Comparison of ENCODE assay signal across 10 cellular contexts in genomic region chr6:144265390-144265789, GRCh38. TPM values are rescaled to one million over a fixed set of nuclear protein-coding genes. Genes with fewer than 3 reads are reported as not detected.
DNase-seq lines count a peak whose midpoint lies in the region; ATAC-seq and TF ChIP-seq lines count a peak whose summit lies in the region.
"Had no signal": no experiment of that assay in that cellular context is flagged by ENCODE, and none has a peak within 500 bp of the region (broad histone marks: within the 10 kb centered on the region; RNA-seq: fewer than 3 reads in every experiment).

No MANE protein-coding gene starts in this region.

- WGBS in heart right ventricle, 2 donors: 24 to 27% methylated on average over 5 of the region's 5 CpGs
- WGBS in tibial nerve, 2 donors: 31 to 45% methylated on average over 5 of the region's 5 CpGs

- H3K27ac Mint-ChIP-seq in Calu3 (ENCODE audit: unreplicated experiment): peak overlapping the region; percentile 85
- H3K27ac Mint-ChIP-seq: activated naive CD8-positive, alpha-beta T cell had no signal

- H3K9me3 ChIP-seq in OCI-LY7 (ENCODE audit: low read length): no peaks in the 10 kb centered on the region
- H3K9me3 ChIP-seq in heart right ventricle: peaks cover 0 to 8% (median 0%) of the 10 kb centered on the region in 11 donors
- peaks cover 0 to 5% (median 0%) of the 10 kb centered on the region in 4 donors for H3K9me3 ChIP-seq in tibial nerve

- no peak overlapping the region for H3K4me3 ChIP-seq in OCI-LY7 (ENCODE audit: low read depth, low read length, poor library complexity, severe bottlenecking)
- H3K4me3 ChIP-seq in heart right ventricle: no peak overlapping the region
- no peak overlapping the region for H3K4me3 ChIP-seq in tibial nerve

- no peaks in the 10 kb centered on the region for H3K27me3 ChIP-seq in heart right ventricle
- no peaks in the 10 kb centered on the region for H3K27me3 ChIP-seq in tibial nerve

- TF ChIP-seq CTCF in Calu3 (IDR thresholded peaks at IDR 0.05; ENCODE audit: unreplicated experiment) (no peak), OCI-LY7 (conservative IDR thresholded peaks at IDR 0.05; ENCODE audit: low read length) (no peak), heart right ventricle (IDR thresholded peaks at IDR 0.05) (no peak), tibial nerve (IDR thresholded peaks at IDR 0.05) (no peak)

- no peak overlapping the region for H3K4me2 ChIP-seq in OCI-LY7 (ENCODE audit: low read length)

- H3K4me1 ChIP-seq in OCI-LY7 (ENCODE audit: insufficient read depth, low read length, poor library complexity, severe bottlenecking): no peaks in the 10 kb centered on the region
- H3K4me1 ChIP-seq in heart right ventricle: peaks cover 7 to 35% (median 26%) of the 10 kb centered on the region in 9 donors
- peaks cover 0 to 36% (median 25%) of the 10 kb centered on the region in 4 donors for H3K4me1 ChIP-seq in tibial nerve

- H3K9me3 Mint-ChIP-seq in Calu3 (ENCODE audit: low read depth, unreplicated experiment): no peaks in the 10 kb centered on the region

- BruUV-seq in Calu3 (replicated peaks; lab: Mats Ljungman, UMichigan) (no TSS peak), OCI-LY7 (replicated peaks; lab: Mats Ljungman, UMichigan) (no TSS peak)

- no peaks in the 10 kb centered on the region for H3K27me3 Mint-ChIP-seq in Calu3 (ENCODE audit: unreplicated experiment)
- H3K27me3 Mint-ChIP-seq: activated naive CD8-positive, alpha-beta T cell had no signal

- peak; percentile 24 for DNase-seq in Calu3
- peak; percentile 22 for DNase-seq in HEK293T (ENCODE audit: extremely low spot score)
- peak; percentile 3 for DNase-seq in OCI-LY7 (ENCODE audit: low spot score)
- DNase-seq in heart right ventricle: peak in 1 of 2 donors; percentile 29
- no peak for DNase-seq in tibial nerve (ENCODE audit: low spot score in 2 of 2)
- no peak for DNase-seq in NCI-H128 (lab: John Stamatoyannopoulos, UW; ENCODE audit: unreplicated experiment)
- DNase-seq: DND-41 had no signal

- TF ChIP-seq EP300 in tibial nerve (IDR thresholded peaks at IDR 0.05): no peak

- no peak overlapping the region for H2AFZ ChIP-seq in OCI-LY7 (ENCODE audit: low read length)

- ATAC-seq in heart right ventricle: peak; percentile 34 to 75 (median 49)
- no peak for ATAC-seq in GM21515 (IDR thresholded peaks at IDR 0.05; ENCODE audit: unreplicated experiment)
- no peak for ATAC-seq in GM18520 (IDR thresholded peaks at IDR 0.05; ENCODE audit: unreplicated experiment)

- peaks cover 10% of the 10 kb centered on the region for H3K4me1 Mint-ChIP-seq in Calu3 (ENCODE audit: low read depth, unreplicated experiment)

- no peaks in the 10 kb centered on the region for H4K20me1 ChIP-seq in OCI-LY7 (ENCODE audit: insufficient read depth, low read length)

- CTCF ChIA-PET in Calu3 (lab: Charles Lee): interaction anchor here (1.4 kb wide), 1 partner anchor 14 kb away, joined by 3 read pairs; no protein-coding TSS in a partner anchor
- CTCF ChIA-PET in HEK293T (lab: Yijun Ruan, JAX): interaction anchor here (0.9 kb wide), 1 partner anchor 44 kb away, joined by 3 read pairs; no protein-coding TSS in a partner anchor
- CTCF ChIA-PET in OCI-LY7 (lab: Charles Lee; ENCODE audit: unreplicated experiment): no interaction called here

- H3K9me2 ChIP-seq in OCI-LY7 (ENCODE audit: insufficient read depth, low read length): no peaks in the 10 kb centered on the region

- H3K79me2 ChIP-seq in OCI-LY7 (ENCODE audit: insufficient read depth, low read depth, low read length): no peaks in the 10 kb centered on the region

- H3K27ac ChIP-seq in OCI-LY7 (ENCODE audit: low read depth, low read length, poor library complexity, severe bottlenecking): no peak overlapping the region
- peak overlapping the region; percentile 19 to 91 (median 72) for H3K27ac ChIP-seq in heart right ventricle
- H3K27ac ChIP-seq in tibial nerve: peak overlapping the region in 3 of 4 donors; percentile 23 to 75 (median 69)

- POLR2A ChIA-PET in HEK293T (lab: Yijun Ruan, JAX): interaction anchor here (0.9 to 3.2 kb wide), 2 partner anchors 21 to 32 kb away, joined by 3 to 23 read pairs; no protein-coding TSS in a partner anchor
- POLR2A ChIA-PET in OCI-LY7 (lab: Charles Lee): interaction anchor here (0.5 to 1.5 kb wide), 3 partner anchors 13 to 17 kb away, joined by 3 to 4 read pairs (median 4); no protein-coding TSS in a partner anchor

- no peaks in the 10 kb centered on the region for H3K36me3 Mint-ChIP-seq in Calu3 (ENCODE audit: insufficient read depth, unreplicated experiment)
- H3K36me3 Mint-ChIP-seq: activated naive CD8-positive, alpha-beta T cell had no signal

- no peak overlapping the region for H3K4me3 Mint-ChIP-seq in Calu3 (ENCODE audit: low read depth, unreplicated experiment)
- H3K4me3 Mint-ChIP-seq: activated naive CD8-positive, alpha-beta T cell had no signal

- TF ChIP-seq POLR2A in tibial nerve (IDR thresholded peaks at IDR 0.05): no peak

- intact Hi-C loops in Calu3 (cut with micrococcal nuclease; ENCODE audit: unreplicated experiment) (loop anchor here (2.0 to 10.0 kb wide), 2 partner anchors 19 to 219 kb away; partner anchors contain the start of gene UTRN), OCI-LY7 (cut with micrococcal nuclease; ENCODE audit: unreplicated experiment) (no loop called here), heart right ventricle (cut with DNase I) (loop anchor here in 2 of 10 donors (5.0 kb wide), 1 partner anchor 48 kb away; no protein-coding TSS in a partner anchor)

- no peaks in the 10 kb centered on the region for H3K36me3 ChIP-seq in OCI-LY7 (ENCODE audit: insufficient read depth, low read length)
- H3K36me3 ChIP-seq in heart right ventricle: no peaks in the 10 kb centered on the region
- H3K36me3 ChIP-seq in tibial nerve: no peaks in the 10 kb centered on the region

TF ChIP-seq in HEK293T, 16 proteins besides CTCF, POLR2A, EP300 and RAD21:
- no peak for TF ChIP-seq TARDBP (IDR thresholded peaks at IDR 0.05)
- no peak for TF ChIP-seq ARNT (IDR thresholded peaks at IDR 0.05)
- no peak for TF ChIP-seq LEF1 (IDR thresholded peaks at IDR 0.05; ENCODE audit: borderline replicate concordance)
- no peak for TF ChIP-seq PKNOX1 (IDR thresholded peaks at IDR 0.05)
- no peak for TF ChIP-seq FOXK2 (IDR thresholded peaks at IDR 0.05)
- no peak for TF ChIP-seq ZNF384 (IDR thresholded peaks at IDR 0.05)
- TF ChIP-seq SUZ12 (IDR thresholded peaks at IDR 0.05): no peak
- TF ChIP-seq L3MBTL2 (conservative IDR thresholded peaks at IDR 0.05): no peak
- no peak for TF ChIP-seq SP1 (IDR thresholded peaks at IDR 0.05)
- no peak for TF ChIP-seq BHLHE40 (IDR thresholded peaks at IDR 0.05; ENCODE audit: borderline replicate concordance)
- TF ChIP-seq FOXA1 (IDR thresholded peaks at IDR 0.05): no peak
- TF ChIP-seq ELF4 (IDR thresholded peaks at IDR 0.05): no peak
- TF ChIP-seq NFRKB (IDR thresholded peaks at IDR 0.05): no peak
- TF ChIP-seq CTBP1 (IDR thresholded peaks at IDR 0.05; ENCODE audit: borderline replicate concordance): no peak
- TF ChIP-seq FOXM1 (IDR thresholded peaks at IDR 0.05; ENCODE audit: borderline replicate concordance): no peak
- TF ChIP-seq HDGF (IDR thresholded peaks at IDR 0.05; ENCODE audit: borderline replicate concordance): no peak

RNA-seq across cellular contexts. Expression of gene UTRN, which starts 19.7 kb away (rescaled TPM):
- total RNA-seq in Calu3 (2022): 89.4 and 109 TPM in 2 replicates
- total RNA-seq in OCI-LY7 (2014; rRNA removed; shearing (Covaris generic)): 16.1 and 17.5 TPM in 2 replicates
- total RNA-seq in OCI-LY7 (2022): 18.1 and 24.8 TPM in 2 replicates
- total RNA-seq in heart right ventricle: 100 to 1,000 TPM in 2 of 10 donors, 10 to 100 TPM in 8; 54.4 to 109 (median 85.5) TPM
- polyA plus RNA-seq in heart right ventricle: 10 to 100 TPM; 11.4 to 23.2 TPM
- total RNA-seq in tibial nerve: 100 to 1,000 TPM; 279 to 370 (median 307) TPM

Comparison
In these comparisons a context has a peak if more than half of its experiments do, and no peak if none do; other contexts are left out.
1. DNase-seq: peak in Calu3 (single experiment), HEK293T (single experiment) and OCI-LY7 (single experiment); none in tibial nerve (0 of 2) and NCI-H128 (single experiment).
2. ATAC-seq: peak in heart right ventricle (8 of 8); none in GM21515 (single experiment) and GM18520 (single experiment).